24 cellular contexts compared by ENCODE assay signal in the genomic region with DNA sequence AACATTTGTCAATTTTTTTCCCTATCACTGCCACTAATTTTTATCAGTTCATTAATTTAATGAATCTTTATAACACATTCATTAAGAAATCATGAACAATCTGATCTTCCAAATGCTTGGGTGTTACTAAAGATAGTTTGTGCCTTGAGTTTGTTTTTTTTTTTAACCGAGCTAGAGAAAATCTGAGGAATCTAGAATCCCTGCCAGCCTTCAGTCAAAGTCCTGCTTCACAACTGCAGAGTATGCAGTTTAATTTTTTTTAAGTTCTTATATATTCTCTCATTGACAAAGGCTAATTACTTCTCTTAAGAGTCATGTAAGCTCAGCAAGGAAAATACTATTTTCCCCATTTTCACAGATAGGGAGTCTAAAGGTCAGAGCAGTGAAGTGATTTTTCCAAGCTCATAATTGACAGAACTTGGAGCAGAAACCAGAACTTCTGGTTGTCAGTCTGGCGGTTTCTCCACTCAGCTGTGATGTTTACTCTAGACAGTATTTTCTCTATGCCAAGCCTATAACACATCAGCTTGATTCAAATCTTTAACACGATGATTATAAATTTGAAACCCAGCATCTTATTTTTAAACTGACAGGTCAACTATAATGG. TPM values are rescaled to one million over a fixed set of nuclear protein-coding genes. Genes with fewer than 3 reads are reported as not detected.
DNase-seq lines count a peak whose midpoint lies in the region; ATAC-seq lines count a peak whose summit lies in the region.
"Had no signal": no experiment of that assay in that cellular context is flagged by ENCODE, and none has a peak within 500 bp of the region (broad histone marks: within the 10 kb centered on the region; RNA-seq: fewer than 3 reads in every experiment).

No MANE protein-coding gene starts in this region.

- CTCF ChIA-PET in activated CD4-positive, alpha-beta T cell treated with anti-CD3 and anti-CD28 coated beads, Interleukin-2, amount 10 ng/mL, durations not matched to agents 7 days and 5 days (lab: Charles Lee) = interaction anchor here (1.4 kb wide), 1 partner anchor 144 kb away, joined by 3 read pairs; no protein-coding TSS in a partner anchor

- POLR2A ChIA-PET in activated CD4-positive, alpha-beta T cell treated with anti-CD3 and anti-CD28 coated beads, Interleukin-2, amount 10 ng/mL, durations not matched to agents 7 days and 5 days (lab: Charles Lee) = no interaction called here

- ATAC-seq in GM18907 (IDR thresholded peaks at IDR 0.05; ENCODE audit: unreplicated experiment) = no peak
- ATAC-seq: natural killer cell had no signal

- H3K27me3 Mint-ChIP-seq in activated CD4-positive, alpha-beta T cell treated with anti-CD3 and anti-CD28 coated beads, Interleukin-2, amount 10 ng/mL, durations not matched to agents 7 days and 5 days = no peaks in the 10 kb centered on the region
- H3K27me3 Mint-ChIP-seq: B cell; stimulated activated naive CD8-positive, alpha-beta T cell treated with anti-CD3 and anti-CD28 coated beads, Interleukin-15, Interleukin-2, amounts not matched to agents 100 ng/mL and 50 ng/mL, for 24 hours had no signal

- no peak overlapping the region for H3K4me3 Mint-ChIP-seq in activated CD4-positive, alpha-beta T cell treated with anti-CD3 and anti-CD28 coated beads, Interleukin-2, amount 10 ng/mL, durations not matched to agents 7 days and 5 days
- H3K4me3 Mint-ChIP-seq: B cell; natural killer cell; stimulated activated naive CD8-positive, alpha-beta T cell treated with anti-CD3 and anti-CD28 coated beads, Interleukin-15, Interleukin-2, amounts not matched to agents 100 ng/mL and 50 ng/mL, for 24 hours had no signal

- peaks cover 29% of the 10 kb centered on the region for H3K36me3 Mint-ChIP-seq in activated CD4-positive, alpha-beta T cell treated with anti-CD3 and anti-CD28 coated beads, Interleukin-2, amount 10 ng/mL, durations not matched to agents 7 days and 5 days (ENCODE audit: low read depth)
- H3K36me3 Mint-ChIP-seq: natural killer cell had no signal

- DNase-seq in DMS53 (lab: John Stamatoyannopoulos, UW) (peak; percentile 6), DMS53 treated with DMSO at 0.1 percent for 48 hours (lab: John Stamatoyannopoulos, UW; ENCODE audit: unreplicated experiment) (no peak), astrocyte of the hippocampus (ENCODE audit: low read depth, low spot score) (peak; percentile 63), left kidney (ENCODE audit: low read depth, low spot score) (peak; percentile 11), renal cortical epithelial cell (ENCODE audit: low read depth) (peak; percentile 48), GM03348 (ENCODE audit: low spot score) (no peak)
- no peak for DNase-seq in activated CD4-positive, alpha-beta T cell treated with anti-CD3 and anti-CD28 coated beads, Interleukin-2, amount 10 ng/mL, durations not matched to agents 7 days and 5 days
- DNase-seq: 8988T; activated CD8-positive, alpha-beta memory T cell treated with anti-CD3 and anti-CD28 coated beads, Interleukin-2, amount 50 U/mL, for 48 hours; activated effector memory CD4-positive, alpha-beta T cell treated with Interleukin-2 at 50 U/mL for 16 hours; COR-L47; EL; islet precursor cell; mesenchymal stem cell; natural killer cell; NCI-H1417; posterior cingulate gyrus; SHP77; small intestine; stimulated activated CD4-positive, alpha-beta T cell treated with anti-CD3 and anti-CD28 coated beads, Interleukin-2, amount 100 ng/mL, for 48 hours; trophoblast cell had no signal

- H3K4me1 Mint-ChIP-seq in activated CD4-positive, alpha-beta T cell treated with anti-CD3 and anti-CD28 coated beads, Interleukin-2, amount 10 ng/mL, durations not matched to agents 7 days and 5 days = peaks cover 6% of the 10 kb centered on the region
- H3K4me1 Mint-ChIP-seq: B cell had no signal

- no peak overlapping the region for H3K27ac Mint-ChIP-seq in activated CD4-positive, alpha-beta T cell treated with anti-CD3 and anti-CD28 coated beads, Interleukin-2, amount 10 ng/mL, durations not matched to agents 7 days and 5 days
- H3K27ac Mint-ChIP-seq: B cell; stimulated activated naive CD8-positive, alpha-beta T cell treated with anti-CD3 and anti-CD28 coated beads, Interleukin-15, Interleukin-2, amounts not matched to agents 100 ng/mL and 50 ng/mL, for 24 hours had no signal

- peaks cover 12% of the 10 kb centered on the region for H3K9me3 Mint-ChIP-seq in activated CD4-positive, alpha-beta T cell treated with anti-CD3 and anti-CD28 coated beads, Interleukin-2, amount 10 ng/mL, durations not matched to agents 7 days and 5 days
- H3K9me3 Mint-ChIP-seq: natural killer cell; stimulated activated naive CD8-positive, alpha-beta T cell treated with anti-CD3 and anti-CD28 coated beads, Interleukin-15, Interleukin-2, amounts not matched to agents 100 ng/mL and 50 ng/mL, for 24 hours had no signal

RNA-seq across cellular contexts. Expression of gene TNIK, which starts 55.7 kb away (rescaled TPM):
- total RNA-seq in renal cortical epithelial cell = 19.3 and 25.8 TPM in 2 replicates
- 10 to 100 TPM; 55.2 to 56.9 TPM for total RNA-seq in activated CD4-positive, alpha-beta T cell treated with anti-CD3 and anti-CD28 coated beads, Interleukin-2, amount 10 ng/mL, durations not matched to agents 7 days and 5 days

Comparison
In these comparisons a context has a peak if more than half of its experiments do, and no peak if none do; other contexts are left out.
1. DNase-seq: peak in DMS53 (single experiment), astrocyte of the hippocampus (single experiment), left kidney (single experiment) and renal cortical epithelial cell (single experiment); none in DMS53 treated with DMSO at 0.1 percent for 48 hours (single experiment), activated CD4-positive, alpha-beta T cell treated with anti-CD3 and anti-CD28 coated beads, Interleukin-2, amount 10 ng/mL, durations not matched to agents 7 days and 5 days (single experiment) and GM03348 (single experiment).